6 cellular contexts compared by ENCODE assay signal in genomic region chr19:2150794-2151338, GRCh38. TPM values are rescaled to one million over a fixed set of nuclear protein-coding genes. Genes with fewer than 3 reads are reported as not detected.
DNase-seq lines count a peak whose midpoint lies in the region; ATAC-seq and TF ChIP-seq lines count a peak whose summit lies in the region.

No MANE protein-coding gene starts in this region.

- DNase-seq in Right ventricle myocardium superior (peak; percentile 55), cardiac septum (ENCODE audit: low spot score) (no peak), WERI-Rb-1 (peak; percentile 30), iPS DF 6.9 (ENCODE audit: low read depth, low spot score) (no peak), upper lobe of right lung (peak; percentile 79), SIG-M5 (lab: John Stamatoyannopoulos, UW) (no peak)

- H3K27ac ChIP-seq in WERI-Rb-1, result peak overlapping the region; percentile 88
- no peak overlapping the region for H3K27ac ChIP-seq in iPS DF 6.9 (ENCODE audit: low read length)
- peak overlapping the region; percentile 85 for H3K27ac ChIP-seq in upper lobe of right lung

- intact Hi-C loops in Right ventricle myocardium superior (cut with DNase I) (no loop called here), cardiac septum (cut with DNase I) (loop anchor here (2.0 kb wide), 1 partner anchor 54 kb away; the partner anchor contains the start of genes IZUMO4 and MOB3A), upper lobe of right lung (cut with DNase I) (loop anchor here (10.0 kb wide), 1 partner anchor 74 kb away; no protein-coding TSS in a partner anchor)

- H3K36me3 ChIP-seq in WERI-Rb-1 (peaks cover 34% of the 10 kb centered on the region), iPS DF 6.9 (ENCODE audit: control insufficient read depth, insufficient read depth, low read length) (no peaks in the 10 kb centered on the region), upper lobe of right lung (no peaks in the 10 kb centered on the region)

- WGBS in iPS DF 6.9 (ENCODE audit: insufficient coverage, insufficient read length), result no CpG with 5 or more reads among the region's 36 CpGs

- H3K27me3 ChIP-seq in WERI-Rb-1 (ENCODE audit: insufficient read depth, low read depth, severe bottlenecking) (no peaks in the 10 kb centered on the region), iPS DF 6.9 (ENCODE audit: control insufficient read depth, insufficient read depth, low read length) (no peaks in the 10 kb centered on the region), upper lobe of right lung (no peaks in the 10 kb centered on the region)

- H3K9me3 ChIP-seq in WERI-Rb-1 (ENCODE audit: severe bottlenecking), result no peaks in the 10 kb centered on the region
- H3K9me3 ChIP-seq in iPS DF 6.9 (ENCODE audit: control insufficient read depth, insufficient read depth, low read length), result no peaks in the 10 kb centered on the region
- no peaks in the 10 kb centered on the region for H3K9me3 ChIP-seq in upper lobe of right lung

- H3K4me1 ChIP-seq in iPS DF 6.9 (ENCODE audit: control insufficient read depth, insufficient read depth, low read length), result peaks cover 2% of the 10 kb centered on the region
- H3K4me1 ChIP-seq in upper lobe of right lung, result peaks cover 31% of the 10 kb centered on the region

- no peak for ATAC-seq in Right ventricle myocardium superior (ENCODE audit: poor library complexity)
- ATAC-seq in upper lobe of right lung, result peak; percentile 0

- H3K4me3 ChIP-seq in WERI-Rb-1 (ENCODE audit: low read depth, low read length) (peak overlapping the region; percentile 97), iPS DF 6.9 (ENCODE audit: low read length) (peak overlapping the region; percentile 96), upper lobe of right lung (peak overlapping the region; percentile 99)

- TF ChIP-seq CTCF in WERI-Rb-1 (IDR thresholded peaks at IDR 0.05; ENCODE audit: low read depth, low read length) (no peak), upper lobe of right lung (IDR thresholded peaks at IDR 0.05) (no peak)

RNA-seq across cellular contexts. Expression of gene AP3D1, which starts 0.5 kb away (rescaled TPM):
- total RNA-seq in Right ventricle myocardium superior, result 69.6 TPM
- total RNA-seq in cardiac septum, result 89.0 TPM
- 109 TPM for total RNA-seq in upper lobe of right lung

RNA-seq across cellular contexts. Expression of gene DOT1L, which starts 12.9 kb away (rescaled TPM):
- total RNA-seq in Right ventricle myocardium superior (9.6 TPM), cardiac septum (15.2 TPM), upper lobe of right lung (42.0 TPM)

RNA-seq across cellular contexts. Expression of gene IZUMO4, which starts 54.2 kb away (rescaled TPM):
- 1.7 TPM for total RNA-seq in Right ventricle myocardium superior
- total RNA-seq in cardiac septum, result 4.3 TPM
- 6.8 TPM for total RNA-seq in upper lobe of right lung

RNA-seq across cellular contexts. Expression of gene MOB3A, which starts 54.7 kb away (rescaled TPM):
- 15.6 TPM for total RNA-seq in Right ventricle myocardium superior
- total RNA-seq in cardiac septum, result 17.0 TPM
- total RNA-seq in upper lobe of right lung, result 58.8 TPM

Comparison
In these comparisons a context has a peak if more than half of its experiments do, and no peak if none do; other contexts are left out.
1. DNase-seq: peak in Right ventricle myocardium superior (single experiment), WERI-Rb-1 (single experiment) and upper lobe of right lung (single experiment); none in cardiac septum (single experiment), iPS DF 6.9 (single experiment) and SIG-M5 (single experiment).
2. Peak in every context shown above with its lines, with median percentiles within 50 percentile points of each other: H3K4me3 ChIP-seq.